11 cellular contexts compared by ENCODE assay signal in the genomic region with DNA sequence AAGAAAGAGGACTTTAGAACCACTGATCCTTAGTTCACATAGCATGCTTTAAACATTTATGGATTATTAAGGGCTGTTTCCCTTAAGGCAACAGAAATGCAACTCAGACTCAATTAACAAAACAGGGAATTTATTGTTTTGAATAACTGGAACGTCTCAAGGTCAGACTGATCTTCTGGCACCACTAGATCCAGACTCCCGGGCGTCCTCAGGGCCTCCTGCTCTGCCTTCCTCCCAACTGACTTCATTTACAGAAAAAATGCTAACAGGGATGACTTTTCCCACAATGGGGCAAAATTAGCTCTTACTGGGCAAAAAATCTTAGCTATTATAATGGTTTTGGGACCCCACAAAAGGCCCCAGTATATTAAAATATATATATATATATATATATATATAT.
"Had no signal": no experiment of that assay in that cellular context is flagged by ENCODE, and none has a peak within 500 bp of the region (broad histone marks: within the 10 kb centered on the region; RNA-seq: fewer than 3 reads in every experiment).

No MANE protein-coding gene starts in this region.

- H3K9ac ChIP-seq: GM23248 had no signal

- ATAC-seq: GM23338, HCT116 had no signal

- H3K9me3 ChIP-seq: HAP-1 had no signal

- H2AFZ ChIP-seq: GM23248, GM23338 had no signal

- FAIRE-seq: H1, H54 had no signal

- H3K4me3 ChIP-seq: GM23248, GM23338, HAP-1 had no signal

- H3K36me3 ChIP-seq: HAP-1 had no signal

- H3K27ac ChIP-seq: GM23248 had no signal

- DNase-seq: GM23248, GOT3, H7, H9, HCEC 1CT, HFFc6 had no signal

- H3K4me1 ChIP-seq: HAP-1 had no signal

- H3K4me2 ChIP-seq: GM23338 had no signal
